ENCODE assay signal across 9 cellular contexts in the genomic region with DNA sequence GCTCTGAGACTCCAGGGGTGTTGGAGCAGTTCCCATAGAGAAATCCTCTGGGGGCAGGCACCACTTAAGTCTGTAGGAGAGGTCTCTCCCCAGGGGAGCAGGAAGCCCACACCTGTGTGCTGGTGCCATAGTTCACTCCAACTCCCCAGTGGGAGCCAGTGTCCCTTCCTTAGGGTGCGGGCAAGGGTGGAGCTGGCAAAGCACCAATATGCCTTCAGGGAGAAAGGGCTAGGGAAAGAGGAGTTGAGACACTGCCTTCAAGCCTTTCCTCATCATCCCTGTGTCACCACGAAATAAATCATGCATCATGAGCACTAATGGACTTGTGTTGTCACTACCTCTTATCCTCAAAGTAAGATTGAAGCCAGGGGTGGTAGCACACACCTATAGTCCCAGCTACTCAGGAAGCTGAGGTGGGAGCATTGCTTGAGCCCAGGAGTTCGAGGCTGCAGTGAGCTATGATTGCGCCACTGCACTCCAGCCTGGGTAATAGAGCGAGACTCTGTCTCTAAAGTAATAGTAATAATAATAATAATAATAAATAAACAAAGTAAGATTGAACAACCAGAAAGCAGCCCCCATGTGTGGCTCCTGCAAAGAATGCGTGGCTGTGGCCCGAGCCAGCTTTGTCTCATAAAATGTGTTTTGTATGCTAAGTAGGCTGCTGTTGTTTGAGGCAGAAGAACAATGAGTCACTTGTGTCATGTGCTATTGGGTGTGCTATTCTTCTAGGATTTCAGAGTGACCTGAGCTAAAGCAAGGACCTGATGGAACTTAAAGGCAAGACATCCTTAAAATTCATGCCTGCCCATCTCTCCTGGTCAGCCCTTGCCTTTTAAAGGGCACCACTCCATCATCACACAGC. TPM values are rescaled to one million over a fixed set of nuclear protein-coding genes. Genes with fewer than 3 reads are reported as not detected.
DNase-seq lines count a peak whose midpoint lies in the region; ATAC-seq and TF ChIP-seq lines count a peak whose summit lies in the region.
"Had no signal": no experiment of that assay in that cellular context is flagged by ENCODE, and none has a peak within 500 bp of the region (broad histone marks: within the 10 kb centered on the region; RNA-seq: fewer than 3 reads in every experiment).

No MANE protein-coding gene starts in this region.

- H3K4me1 Mint-ChIP-seq in activated CD4-positive, alpha-beta T cell treated with anti-CD3 and anti-CD28 coated beads, Interleukin-2, amount 10 ng/mL, durations not matched to agents 24 days and 14 days = peaks cover 25% of the 10 kb centered on the region

- peaks cover 19% of the 10 kb centered on the region for H3K4me1 ChIP-seq in upper lobe of right lung

- no peak overlapping the region for H3K4me3 Mint-ChIP-seq in activated CD4-positive, alpha-beta T cell treated with anti-CD3 and anti-CD28 coated beads, Interleukin-2, amount 10 ng/mL, durations not matched to agents 24 days and 14 days
- H3K4me3 Mint-ChIP-seq: type B pancreatic cell had no signal

- peak overlapping the region; percentile 21 for H3K27ac ChIP-seq in upper lobe of right lung
- H3K27ac ChIP-seq: A549 had no signal

- H3K9me3 Mint-ChIP-seq in activated CD4-positive, alpha-beta T cell treated with anti-CD3 and anti-CD28 coated beads, Interleukin-2, amount 10 ng/mL, durations not matched to agents 24 days and 14 days = no peaks in the 10 kb centered on the region
- H3K9me3 Mint-ChIP-seq: type B pancreatic cell had no signal

- intact Hi-C loops in activated CD4-positive, alpha-beta T cell treated with anti-CD3 and anti-CD28 coated beads, Interleukin-2, amount 10 ng/mL, durations not matched to agents 24 days and 14 days (cut with micrococcal nuclease) = no loop called here
- intact Hi-C loops in left ventricle myocardium superior (cut with micrococcal nuclease) = no loop called here
- intact Hi-C loops in upper lobe of right lung (cut with DNase I) = no loop called here

- no peaks in the 10 kb centered on the region for H3K36me3 Mint-ChIP-seq in activated CD4-positive, alpha-beta T cell treated with anti-CD3 and anti-CD28 coated beads, Interleukin-2, amount 10 ng/mL, durations not matched to agents 24 days and 14 days (ENCODE audit: low read depth)
- H3K36me3 Mint-ChIP-seq: type B pancreatic cell had no signal

- no peaks in the 10 kb centered on the region for H3K27me3 Mint-ChIP-seq in activated CD4-positive, alpha-beta T cell treated with anti-CD3 and anti-CD28 coated beads, Interleukin-2, amount 10 ng/mL, durations not matched to agents 24 days and 14 days
- H3K27me3 Mint-ChIP-seq: type B pancreatic cell had no signal

- peak; percentile 44 for ATAC-seq in left ventricle myocardium superior
- no peak for ATAC-seq in upper lobe of right lung
- ATAC-seq: A549 had no signal

- no peak overlapping the region for H3K4me3 ChIP-seq in upper lobe of right lung
- H3K4me3 ChIP-seq: A549 had no signal

- H3K27ac Mint-ChIP-seq in activated CD4-positive, alpha-beta T cell treated with anti-CD3 and anti-CD28 coated beads, Interleukin-2, amount 10 ng/mL, durations not matched to agents 24 days and 14 days = peak overlapping the region; percentile 82
- H3K27ac Mint-ChIP-seq: type B pancreatic cell had no signal

- TF ChIP-seq CTCF in upper lobe of right lung (IDR thresholded peaks at IDR 0.05) = no peak

- no peak for DNase-seq in activated CD4-positive, alpha-beta T cell treated with anti-CD3 and anti-CD28 coated beads, Interleukin-2, amount 10 ng/mL, durations not matched to agents 24 days and 14 days
- no peak for DNase-seq in activated CD4-positive, alpha-beta T cell treated with anti-CD3 and anti-CD28 coated beads, Interleukin-2, amount 50 U/mL, for 1 hour
- DNase-seq in left ventricle myocardium superior (no peak), upper lobe of right lung (no peak), NCI-H187 (lab: John Stamatoyannopoulos, UW) (no peak), NK-92 (lab: John Stamatoyannopoulos, UW; ENCODE audit: unreplicated experiment) (no peak)
- DNase-seq: NCI-H1417 treated with DMSO at 0.1 percent for 48 hours had no signal

- no peaks in the 10 kb centered on the region for H3K27me3 ChIP-seq in upper lobe of right lung

- H3K9me3 ChIP-seq in upper lobe of right lung = no peaks in the 10 kb centered on the region
- H3K9me3 ChIP-seq: A549 had no signal

- no peaks in the 10 kb centered on the region for H3K36me3 ChIP-seq in upper lobe of right lung

RNA-seq across cellular contexts. Expression of gene TIE1, which starts 6.7 kb away (rescaled TPM):
- 0.23 and 0.40 TPM in 2 replicates for total RNA-seq in activated CD4-positive, alpha-beta T cell treated with anti-CD3 and anti-CD28 coated beads, Interleukin-2, amount 10 ng/mL, durations not matched to agents 24 days and 14 days
- 21.9 TPM for total RNA-seq in left ventricle myocardium superior
- 59.4 TPM for total RNA-seq in upper lobe of right lung

RNA-seq across cellular contexts. Expression of gene C1orf210, which starts 8.7 kb away (rescaled TPM):
- not detected in 2 replicates for total RNA-seq in activated CD4-positive, alpha-beta T cell treated with anti-CD3 and anti-CD28 coated beads, Interleukin-2, amount 10 ng/mL, durations not matched to agents 24 days and 14 days
- total RNA-seq in left ventricle myocardium superior = not detected
- 18.9 TPM for total RNA-seq in upper lobe of right lung

RNA-seq across cellular contexts. Expression of gene TMEM125, which starts 24.3 kb away (rescaled TPM):
- total RNA-seq in activated CD4-positive, alpha-beta T cell treated with anti-CD3 and anti-CD28 coated beads, Interleukin-2, amount 10 ng/mL, durations not matched to agents 24 days and 14 days = not detected in 2 replicates
- total RNA-seq in left ventricle myocardium superior (not detected), upper lobe of right lung (188 TPM)

RNA-seq across cellular contexts. Expression of gene MPL, which starts 43.5 kb away (rescaled TPM):
- total RNA-seq in activated CD4-positive, alpha-beta T cell treated with anti-CD3 and anti-CD28 coated beads, Interleukin-2, amount 10 ng/mL, durations not matched to agents 24 days and 14 days = not detected in 2 replicates
- 0.40 TPM for total RNA-seq in left ventricle myocardium superior
- total RNA-seq in upper lobe of right lung = 0.61 TPM

Comparison
In these comparisons a context has a peak if more than half of its experiments do, and no peak if none do; other contexts are left out.
1. RNA of gene TIE1, which starts 6.7 kb away (total RNA-seq): 59.4 TPM in upper lobe of right lung (single experiment) and 21.9 TPM in left ventricle myocardium superior (single experiment); 0.23 to 0.40 TPM in activated CD4-positive, alpha-beta T cell treated with anti-CD3 and anti-CD28 coated beads, Interleukin-2, amount 10 ng/mL, durations not matched to agents 24 days and 14 days; every median in the first group is over 10 times any median in the second.
2. RNA of gene C1orf210, which starts 8.7 kb away (total RNA-seq): 18.9 TPM in upper lobe of right lung (single experiment); not detected in activated CD4-positive, alpha-beta T cell treated with anti-CD3 and anti-CD28 coated beads, Interleukin-2, amount 10 ng/mL, durations not matched to agents 24 days and 14 days and not detected in left ventricle myocardium superior (single experiment); every median in the first group is over 10 times any median in the second.
3. RNA of gene TMEM125, which starts 24.3 kb away (total RNA-seq): 188 TPM in upper lobe of right lung (single experiment); not detected in left ventricle myocardium superior (single experiment) and not detected in activated CD4-positive, alpha-beta T cell treated with anti-CD3 and anti-CD28 coated beads, Interleukin-2, amount 10 ng/mL, durations not matched to agents 24 days and 14 days; every median in the first group is over 100 times any median in the second.